8 cellular contexts compared by ENCODE assay signal in genomic region chr19:50511069-50511822, GRCh38. TPM values are rescaled to one million over a fixed set of nuclear protein-coding genes. Genes with fewer than 3 reads are reported as not detected.
A peak's percentile ranks its signal among the peaks of the same experiment; 100 is the strongest.
DNase-seq lines count a peak whose midpoint lies in the region; ATAC-seq and TF ChIP-seq lines count a peak whose summit lies in the region.

Gene JOSD2 (minus strand): TSS chr19:50511191. CDS start chr19:50510431, 760 bp downstream.

- H3K9me2 ChIP-seq in PC-9 (ENCODE audit: insufficient read depth): no peaks in the 10 kb centered on the region

- peak within 1 kb of the TSS; percentile 75 for H3K4me2 ChIP-seq in PC-9

- POLR2A ChIA-PET in PC-9 (lab: Charles Lee; ENCODE audit: unreplicated experiment): interaction anchor here (0.5 to 0.7 kb wide), 7 partner anchors 141 to 1895 kb away, joined by 3 to 13 read pairs (median 5); partner anchors contain the start of gene PIH1D1

- DNase-seq in DMS114 treated with DMSO at 0.1 percent for 48 hours (lab: John Stamatoyannopoulos, UW; ENCODE audit: unreplicated experiment) (peak; percentile 92), PC-9 (peak; percentile 97 to 99), epithelial cell of prostate (ENCODE audit: low read depth, low spot score) (peak; percentile 97), mucosa of descending colon (peak; percentile 98 to 99 (median 99))
- DNase-seq in Jurkat, Clone E6-1 (ENCODE audit: low read depth, low spot score): peak; percentile 99
- DNase-seq in activated T-cell treated with anti-CD3 and anti-CD28 coated beads, Interleukin-2, amount 50 U/mL, for 1 hour: peak; percentile 95
- DNase-seq in stimulated activated CD8-positive, alpha-beta memory T cell treated with anti-CD3 and anti-CD28 coated beads, Interleukin-4, amount 100 ng/mL, for 24 hours (ENCODE audit: low read depth): peak; percentile 94

- no peaks in the 10 kb centered on the region for H3K27me3 ChIP-seq in PC-9 (ENCODE audit: insufficient read depth, low read depth)

- no TSS peak for BruUV-seq in PC-9 (replicated peaks; lab: Mats Ljungman, UMichigan)

- peak within 1 kb of the TSS; percentile 85 for H2AFZ ChIP-seq in PC-9

- no peaks in the 10 kb centered on the region for H4K20me1 ChIP-seq in PC-9 (ENCODE audit: insufficient read depth)

- intact Hi-C loops in PC-9 (cut with micrococcal nuclease; ENCODE audit: unreplicated experiment) (loop anchor here (1.0 to 2.0 kb wide), 3 partner anchors 35 to 143 kb away; partner anchors contain the start of genes EMC10, GARIN5A and NR1H2), mucosa of descending colon (cut with DNase I, micrococcal nuclease) (no loop called here)

- H3K79me2 ChIP-seq in PC-9 (ENCODE audit: low read depth): no peaks in the 10 kb centered on the region

- CTCF ChIA-PET in PC-9 (lab: Charles Lee): interaction anchor here (0.6 kb wide), 2 partner anchors 45 to 266 kb away, joined by 3 to 8 read pairs; no protein-coding TSS in a partner anchor

- H3K27ac ChIP-seq in PC-9 (peak within 1 kb of the TSS; percentile 40; the same call in 1 of the 2 replicates), epithelial cell of prostate (peak within 1 kb of the TSS; percentile 40)

- no peak for TF ChIP-seq CTCF in PC-9 (conservative IDR thresholded peaks at IDR 0.05)
- no peak for TF ChIP-seq CTCF in mucosa of descending colon (IDR thresholded peaks at IDR 0.05)

- H3K4me1 ChIP-seq in PC-9 (replicated peaks; ENCODE audit: insufficient read depth) (peaks cover 6% of the 10 kb centered on the region), mucosa of descending colon (ENCODE audit: low read depth) (peaks cover 5% of the 10 kb centered on the region)

- no peaks in the 10 kb centered on the region; the same call in 1 of the 2 replicates for H3F3A ChIP-seq in PC-9 (ENCODE audit: insufficient read depth, low read depth)

- ATAC-seq in GM21576 (IDR thresholded peaks at IDR 0.05; ENCODE audit: unreplicated experiment): peak; percentile 84
- peak; percentile 95 for ATAC-seq in mucosa of descending colon

- no peaks in the 10 kb centered on the region for H3K9me3 ChIP-seq in PC-9 (ENCODE audit: insufficient read depth, low read depth)
- no peaks in the 10 kb centered on the region for H3K9me3 ChIP-seq in mucosa of descending colon

- H3K4me3 ChIP-seq in Jurkat, Clone E6-1 (ENCODE audit: low read length): peak within 1 kb of the TSS; percentile 78
- peak within 1 kb of the TSS; percentile 65 for H3K4me3 ChIP-seq in PC-9
- peak within 1 kb of the TSS; percentile 36 for H3K4me3 ChIP-seq in mucosa of descending colon

- H3K36me3 ChIP-seq in PC-9 (ENCODE audit: low read depth) (no peaks in the 10 kb centered on the region), mucosa of descending colon (ENCODE audit: low read depth) (peaks cover 3% of the 10 kb centered on the region)

RNA-seq across cellular contexts. Expression of gene JOSD2, which starts in this region (rescaled TPM):
- 33.1 TPM for polyA plus RNA-seq in Jurkat, Clone E6-1 (2012; ENCODE audit: insufficient read depth, insufficient read length)
- total RNA-seq in PC-9 (2021): 44.3 and 56.0 TPM in 2 replicates
- 10 to 100 TPM; 33.4 to 41.2 (median 37.2) TPM for total RNA-seq in mucosa of descending colon

Comparison
In these comparisons a context has a peak if more than half of its experiments do, and no peak if none do; other contexts are left out.
1. Peak in every context shown above with its lines: DNase-seq, ATAC-seq, H3K4me3 ChIP-seq and H3K27ac ChIP-seq.